ENCODE assay signal across 8 cellular contexts in the genomic region with DNA sequence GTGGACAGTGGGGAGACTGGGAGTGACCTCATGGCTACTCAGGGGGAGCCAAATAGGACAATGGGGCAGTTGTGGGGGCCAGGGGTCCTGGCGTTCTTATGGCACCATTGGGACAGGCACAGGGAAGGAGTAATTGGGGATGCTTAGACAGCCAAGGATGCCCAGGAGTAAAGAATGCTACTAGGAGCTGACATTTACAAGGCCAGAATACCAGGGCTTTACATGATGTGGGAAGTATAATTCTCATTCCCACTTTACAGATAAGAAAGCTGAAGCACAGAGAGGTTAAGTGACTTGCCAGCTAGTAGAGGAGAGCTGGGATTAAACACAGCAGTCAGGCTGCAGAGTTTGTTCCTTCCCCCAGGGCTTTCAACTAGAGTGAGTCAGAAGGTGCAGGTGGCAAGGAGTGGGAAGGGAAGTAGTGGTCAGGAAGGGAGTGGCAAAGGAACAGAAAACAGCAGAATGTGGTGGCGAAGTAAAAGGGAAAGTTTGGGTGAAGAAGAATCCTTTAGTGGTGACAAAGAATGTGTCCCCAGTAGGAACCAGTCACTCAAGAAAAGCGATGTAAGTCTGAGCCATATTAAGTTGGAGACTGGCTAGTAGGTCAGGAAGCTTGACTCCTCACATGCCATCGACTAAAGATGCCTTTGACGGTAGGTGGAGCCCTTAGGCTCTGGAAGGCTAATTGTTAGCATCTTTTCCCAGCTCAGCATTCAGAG. TPM values are rescaled to one million over a fixed set of nuclear protein-coding genes. Genes with fewer than 3 reads are reported as not detected.
DNase-seq lines count a peak whose midpoint lies in the region; ATAC-seq and TF ChIP-seq lines count a peak whose summit lies in the region.

No MANE protein-coding gene starts in this region.

- H3K9me2 ChIP-seq in OCI-LY1 (ENCODE audit: low read depth, low read length): no peaks in the 10 kb centered on the region

- 0 out of 2 replicates have a peak, but pooled peaks cover 4% of the 10 kb centered on the region for H3K27me3 ChIP-seq in OCI-LY1 (ENCODE audit: insufficient read depth, low read length)
- no peaks in the 10 kb centered on the region for H3K27me3 ChIP-seq in esophagus (ENCODE audit: control insufficient read depth in 1 of 2, insufficient read depth in 2 of 2, low read length in 2 of 2)
- no peaks in the 10 kb centered on the region for H3K27me3 ChIP-seq in HAP-1 (ENCODE audit: low read depth)

- no peaks in the 10 kb centered on the region for H4K20me1 ChIP-seq in OCI-LY1 (ENCODE audit: insufficient read depth, low read length)

- no peak overlapping the region for H3K27ac ChIP-seq in OCI-LY1 (ENCODE audit: low read depth, low read length, poor library complexity, severe bottlenecking)
- H3K27ac ChIP-seq in esophagus (ENCODE audit: low read depth in 2 of 2, low read length in 1 of 2): peak overlapping the region; percentile 14 to 74

- 34 to 41% methylated on average over 5 of the region's 5 CpGs for WGBS in esophagus, 2 donors

- DNase-seq in ACHN: peak; percentile 54
- DNase-seq in GM10266 (ENCODE audit: extremely low spot score): no peak
- DNase-seq in retinal pigment epithelial cell (ENCODE audit: low read depth): no peak
- no peak for DNase-seq in HAP-1 (ENCODE audit: low spot score in 2 of 2)
- DNase-seq in NK-92 (lab: John Stamatoyannopoulos, UW; ENCODE audit: unreplicated experiment): no peak

- no peaks in the 10 kb centered on the region for H3K79me2 ChIP-seq in OCI-LY1 (ENCODE audit: insufficient read depth, low read length)

- no peaks in the 10 kb centered on the region for H3F3A ChIP-seq in OCI-LY1 (ENCODE audit: insufficient read depth, low read length)

- no peaks in the 10 kb centered on the region for H3K4me1 ChIP-seq in OCI-LY1 (ENCODE audit: insufficient read depth, low read length, severe bottlenecking)
- peaks cover 0 to 5% of the 10 kb centered on the region in 2 donors for H3K4me1 ChIP-seq in esophagus (ENCODE audit: control insufficient read depth in 2 of 2, insufficient read depth in 2 of 2, low read length in 1 of 2)
- H3K4me1 ChIP-seq in HAP-1: no peaks in the 10 kb centered on the region; the same call in 1 of the 2 replicates

- no peak overlapping the region for H3K4me3 ChIP-seq in OCI-LY1 (ENCODE audit: low read depth, low read length, poor library complexity, severe bottlenecking)
- no peak overlapping the region for H3K4me3 ChIP-seq in esophagus (ENCODE audit: low read depth in 1 of 2, low read length in 2 of 2)
- H3K4me3 ChIP-seq in retinal pigment epithelial cell (ENCODE audit: low read length): no peak overlapping the region
- no peak overlapping the region for H3K4me3 ChIP-seq in HAP-1

- H2AFZ ChIP-seq in OCI-LY1 (ENCODE audit: low read length): no peak overlapping the region

- TF ChIP-seq CTCF in GM10266 (IDR thresholded peaks at IDR 0.05; ENCODE audit: control insufficient read depth, insufficient read depth, low read depth, missing control alignments) (peak; percentile 26), OCI-LY1 (IDR thresholded peaks at IDR 0.05; ENCODE audit: low read length) (peak; percentile 33; the same call in 1 of the 2 replicates), retinal pigment epithelial cell (conservative IDR thresholded peaks at IDR 0.05; ENCODE audit: low read depth, low read length) (peak; percentile 54)

- in situ Hi-C loops in ACHN (cut with HindIII; ENCODE audit: low pct_ligation_motif_present, low pct_unique_long_range_greater_than_20kb, low sequenced_read_pairs): loop anchor here (25.0 kb wide), 1 partner anchor 176 kb away; no protein-coding TSS in a partner anchor
- in situ Hi-C loops in HAP-1 (cut with MboI; ENCODE audit: low sequenced_read_pairs): no loop called here

- H3K4me2 ChIP-seq in OCI-LY1 (ENCODE audit: low read length): no peak overlapping the region

- ATAC-seq in GM18868 (IDR thresholded peaks at IDR 0.05; ENCODE audit: unreplicated experiment): no peak

- H3K9me3 ChIP-seq in OCI-LY1 (ENCODE audit: low read length): no peaks in the 10 kb centered on the region
- H3K9me3 ChIP-seq in esophagus (ENCODE audit: control insufficient read depth in 2 of 2, insufficient read depth in 1 of 2, low read depth in 1 of 2, low read length in 1 of 2): no peaks in the 10 kb centered on the region
- H3K9me3 ChIP-seq in HAP-1: no peaks in the 10 kb centered on the region

- H3K9ac ChIP-seq in OCI-LY1 (ENCODE audit: low read length): no peak overlapping the region

- H3K36me3 ChIP-seq in OCI-LY1 (ENCODE audit: insufficient read depth, low read length) (no peaks in the 10 kb centered on the region), esophagus (ENCODE audit: control insufficient read depth in 2 of 2, insufficient read depth in 2 of 2, low read length in 1 of 2) (no peaks in the 10 kb centered on the region), HAP-1 (replicated peaks) (no peaks in the 10 kb centered on the region; the same call in 1 of the 2 replicates)

RNA-seq across cellular contexts. Expression of a gene that starts 32.8 kb away (rescaled TPM):
- 1 to 10 TPM; 4.6 to 9.5 TPM for polyA plus RNA-seq in esophagus
